In the genomic region with DNA sequence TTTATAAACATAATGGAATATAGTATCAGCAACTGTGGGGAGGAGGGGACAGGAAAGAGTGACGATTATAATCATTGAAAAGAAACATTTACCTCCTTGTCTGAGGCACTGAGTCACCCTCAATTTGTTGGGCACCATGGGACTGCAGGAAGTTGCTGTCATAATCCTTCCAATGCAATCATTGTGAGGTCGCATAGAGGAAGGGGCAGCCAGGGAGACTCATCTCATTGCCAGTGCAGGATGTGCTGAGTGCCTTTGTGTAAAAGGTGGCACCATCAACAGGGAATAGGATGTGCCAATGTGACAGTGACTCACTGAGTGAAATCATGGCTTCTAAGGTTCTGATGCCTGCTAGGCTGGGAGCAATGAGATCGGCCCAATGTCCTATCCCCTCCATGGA, we compare ENCODE assay signal across 1 cellular context.
TF ChIP-seq lines count a peak whose summit lies in the region.

No MANE protein-coding gene starts in this region.

TF ChIP-seq in SK-N-SH, 30 proteins besides CTCF, POLR2A, EP300 and RAD21:
- TF ChIP-seq, protein P1, sequence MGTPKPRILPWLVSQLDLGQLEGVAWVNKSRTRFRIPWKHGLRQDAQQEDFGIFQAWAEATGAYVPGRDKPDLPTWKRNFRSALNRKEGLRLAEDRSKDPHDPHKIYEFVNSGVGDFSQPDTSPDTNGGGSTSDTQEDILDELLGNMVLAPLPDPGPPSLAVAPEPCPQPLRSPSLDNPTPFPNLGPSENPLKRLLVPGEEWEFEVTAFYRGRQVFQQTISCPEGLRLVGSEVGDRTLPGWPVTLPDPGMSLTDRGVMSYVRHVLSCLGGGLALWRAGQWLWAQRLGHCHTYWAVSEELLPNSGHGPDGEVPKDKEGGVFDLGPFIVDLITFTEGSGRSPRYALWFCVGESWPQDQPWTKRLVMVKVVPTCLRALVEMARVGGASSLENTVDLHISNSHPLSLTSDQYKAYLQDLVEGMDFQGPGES (IDR thresholded peaks at IDR 0.05; ENCODE audit: low read depth, low read length), result no peak
- TF ChIP-seq SIN3A (IDR thresholded peaks at IDR 0.05; ENCODE audit: borderline replicate concordance, low read depth, low read length) (no peak), JUND (IDR thresholded peaks at IDR 0.05) (0 out of 2 replicates have a peak, but pooled peaks have one; percentile 34), TCF12 (IDR thresholded peaks at IDR 0.05) (peak; percentile 48), EZH2phosphoT487 (IDR thresholded peaks at IDR 0.05; ENCODE audit: borderline replicate concordance, low read depth) (no peak)
- TF ChIP-seq, protein P2, sequence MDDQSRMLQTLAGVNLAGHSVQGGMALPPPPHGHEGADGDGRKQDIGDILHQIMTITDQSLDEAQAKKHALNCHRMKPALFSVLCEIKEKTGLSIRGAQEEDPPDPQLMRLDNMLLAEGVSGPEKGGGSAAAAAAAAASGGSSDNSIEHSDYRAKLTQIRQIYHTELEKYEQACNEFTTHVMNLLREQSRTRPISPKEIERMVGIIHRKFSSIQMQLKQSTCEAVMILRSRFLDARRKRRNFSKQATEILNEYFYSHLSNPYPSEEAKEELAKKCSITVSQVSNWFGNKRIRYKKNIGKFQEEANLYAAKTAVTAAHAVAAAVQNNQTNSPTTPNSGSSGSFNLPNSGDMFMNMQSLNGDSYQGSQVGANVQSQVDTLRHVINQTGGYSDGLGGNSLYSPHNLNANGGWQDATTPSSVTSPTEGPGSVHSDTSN (IDR thresholded peaks at IDR 0.05), result peak; percentile 74
